8 cellular contexts compared by ENCODE assay signal in genomic region chr14:52950898-52951729, GRCh38. TPM values are rescaled to one million over a fixed set of nuclear protein-coding genes. Genes with fewer than 3 reads are reported as not detected.
DNase-seq lines count a peak whose midpoint lies in the region; ATAC-seq and TF ChIP-seq lines count a peak whose summit lies in the region.

Gene FERMT2 (minus strand): TSS chr14:52951050. CDS start chr14:52950568, 482 bp downstream.

- peaks cover 57% of the 10 kb centered on the region for H3K4me1 Mint-ChIP-seq in osteocyte (ENCODE audit: unreplicated experiment)

- H3K27ac Mint-ChIP-seq in osteocyte (ENCODE audit: unreplicated experiment), result peak within 1 kb of the TSS; percentile 97

- ATAC-seq in heart left ventricle, result peak; percentile 89 to 97 (median 92)
- ATAC-seq in GM21526 (IDR thresholded peaks at IDR 0.05; ENCODE audit: low FRiP score, unreplicated experiment), result no peak

- H4K20me1 ChIP-seq in OCI-LY3 (ENCODE audit: insufficient read depth, low read length), result no peaks in the 10 kb centered on the region

- intact Hi-C loops in heart left ventricle (cut with DNase I), result loop anchor here in 5 of 10 donors (2.0 to 10.0 kb wide), 7 partner anchors 34 to 246 kb away; partner anchors contain the start of gene PSMC6 (in 1 of the 5)

- WGBS in heart left ventricle, 4 donors, result 0 to 1% (median 0%) methylated on average over 24 to 96 of the region's 96 CpGs

- DNase-seq in activated effector memory CD4-positive, alpha-beta T cell treated with anti-CD3 and anti-CD28 coated beads, Interleukin-2, amount 50 U/mL, for 16 hours, result peak; percentile 68
- no peak for DNase-seq in activated effector memory CD4-positive, alpha-beta T cell treated with Interleukin-2 at 50 U/mL for 16 hours
- DNase-seq in HPDE6-E6E7 (ENCODE audit: extremely low spot score), result peak; percentile 54
- DNase-seq in anterior cingulate cortex (lab: John Stamatoyannopoulos, UW), result peak; percentile 21 to 98 (median 86)
- peak; percentile 92 to 94 (median 93) for DNase-seq in heart left ventricle
- DNase-seq in osteocyte (ENCODE audit: extremely low spot score, unreplicated experiment), result peak; percentile 97

- peak within 1 kb of the TSS; percentile 42; the same call in 1 of the 2 replicates for H3K9ac ChIP-seq in OCI-LY3 (ENCODE audit: low read length)

- H3K27me3 ChIP-seq in OCI-LY3 (ENCODE audit: low read depth, low read length), result peaks cover 59% of the 10 kb centered on the region
- H3K27me3 ChIP-seq in heart left ventricle, result peaks cover 0 to 44% (median 0%) of the 10 kb centered on the region in 9 donors

- peak within 1 kb of the TSS; percentile 85 for H3K4me3 Mint-ChIP-seq in osteocyte (ENCODE audit: unreplicated experiment)

- peak within 1 kb of the TSS; percentile 71 for H2AFZ ChIP-seq in OCI-LY3 (ENCODE audit: low read depth, low read length)

- H3K27ac ChIP-seq in OCI-LY3 (ENCODE audit: low read length) (no peak within 1 kb of the TSS), heart left ventricle (peak within 1 kb of the TSS; percentile 96 to 100 (median 99))

- H3K9me3 Mint-ChIP-seq in osteocyte (ENCODE audit: unreplicated experiment), result no peaks in the 10 kb centered on the region

- H3K79me2 ChIP-seq in OCI-LY3 (ENCODE audit: low read length), result no peaks in the 10 kb centered on the region

- no peaks in the 10 kb centered on the region for H3K9me3 ChIP-seq in OCI-LY3 (ENCODE audit: insufficient read depth, low read length)
- no peaks in the 10 kb centered on the region for H3K9me3 ChIP-seq in heart left ventricle

- H3K27me3 Mint-ChIP-seq in osteocyte (ENCODE audit: unreplicated experiment), result no peaks in the 10 kb centered on the region

- peak; percentile 5 to 79 for TF ChIP-seq POLR2A in heart left ventricle (IDR thresholded peaks at IDR 0.05)

- H3K4me1 ChIP-seq in OCI-LY3 (ENCODE audit: low read length), result peaks cover 21% of the 10 kb centered on the region
- peaks cover 11 to 43% (median 33%) of the 10 kb centered on the region in 12 donors for H3K4me1 ChIP-seq in heart left ventricle

- H3K4me2 ChIP-seq in OCI-LY3 (ENCODE audit: low read length), result peak within 1 kb of the TSS; percentile 69

- H3K36me3 ChIP-seq in OCI-LY3 (replicated peaks; ENCODE audit: low read depth, low read length) (no peaks in the 10 kb centered on the region), heart left ventricle (peaks cover 0 to 20% (median 13%) of the 10 kb centered on the region in 9 donors)

- TF ChIP-seq CTCF in OCI-LY3 (IDR thresholded peaks at IDR 0.05; ENCODE audit: low read depth, low read length) (no peak), heart left ventricle (IDR thresholded peaks at IDR 0.05) (no peak), osteocyte (IDR thresholded peaks at IDR 0.05) (no peak)

- H3K4me3 ChIP-seq in OCI-LY3 (ENCODE audit: low read length) (peak within 1 kb of the TSS; percentile 89), heart left ventricle (peak within 1 kb of the TSS; percentile 65 to 98 (median 94))

- H3K36me3 Mint-ChIP-seq in osteocyte (ENCODE audit: unreplicated experiment), result peaks cover 10% of the 10 kb centered on the region

RNA-seq across cellular contexts. Expression of gene FERMT2, which starts in this region (rescaled TPM):
- 100 to 1,000 TPM in 6 of 9 donors, 10 to 100 TPM in 3; 87.4 to 158 (median 104) TPM for total RNA-seq in heart left ventricle
- polyA plus RNA-seq in heart left ventricle, result 100 to 1,000 TPM in 1 of 2 donors, 10 to 100 TPM in 1; 31.2 to 104 TPM
- total RNA-seq in osteocyte, result 302 and 304 TPM in 2 replicates
